ENCODE assay signal across 2 cellular contexts in the genomic region with DNA sequence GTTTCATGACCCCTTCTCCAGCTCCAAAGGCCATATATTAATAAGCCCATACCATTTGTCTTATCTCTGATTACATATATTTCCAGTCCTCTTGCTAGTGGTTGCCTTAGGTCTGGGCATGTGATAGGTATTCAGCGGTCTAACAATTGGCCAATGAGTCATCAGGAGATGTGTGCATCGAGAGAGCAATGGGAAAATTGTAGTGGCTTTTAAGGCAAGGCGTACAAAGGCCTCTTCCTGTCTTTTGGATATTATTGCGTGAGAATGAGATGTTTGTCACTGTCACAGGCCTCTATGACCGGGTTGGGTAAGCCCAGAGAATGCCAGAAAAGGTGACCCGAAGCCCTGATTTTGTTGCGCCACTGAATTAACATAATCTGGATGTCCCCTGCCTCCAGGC.
TF ChIP-seq lines count a peak whose summit lies in the region.

No MANE protein-coding gene starts in this region.

TF ChIP-seq in SK-N-SH, 30 proteins besides CTCF, POLR2A, EP300 and RAD21:
- TF ChIP-seq, protein P1, sequence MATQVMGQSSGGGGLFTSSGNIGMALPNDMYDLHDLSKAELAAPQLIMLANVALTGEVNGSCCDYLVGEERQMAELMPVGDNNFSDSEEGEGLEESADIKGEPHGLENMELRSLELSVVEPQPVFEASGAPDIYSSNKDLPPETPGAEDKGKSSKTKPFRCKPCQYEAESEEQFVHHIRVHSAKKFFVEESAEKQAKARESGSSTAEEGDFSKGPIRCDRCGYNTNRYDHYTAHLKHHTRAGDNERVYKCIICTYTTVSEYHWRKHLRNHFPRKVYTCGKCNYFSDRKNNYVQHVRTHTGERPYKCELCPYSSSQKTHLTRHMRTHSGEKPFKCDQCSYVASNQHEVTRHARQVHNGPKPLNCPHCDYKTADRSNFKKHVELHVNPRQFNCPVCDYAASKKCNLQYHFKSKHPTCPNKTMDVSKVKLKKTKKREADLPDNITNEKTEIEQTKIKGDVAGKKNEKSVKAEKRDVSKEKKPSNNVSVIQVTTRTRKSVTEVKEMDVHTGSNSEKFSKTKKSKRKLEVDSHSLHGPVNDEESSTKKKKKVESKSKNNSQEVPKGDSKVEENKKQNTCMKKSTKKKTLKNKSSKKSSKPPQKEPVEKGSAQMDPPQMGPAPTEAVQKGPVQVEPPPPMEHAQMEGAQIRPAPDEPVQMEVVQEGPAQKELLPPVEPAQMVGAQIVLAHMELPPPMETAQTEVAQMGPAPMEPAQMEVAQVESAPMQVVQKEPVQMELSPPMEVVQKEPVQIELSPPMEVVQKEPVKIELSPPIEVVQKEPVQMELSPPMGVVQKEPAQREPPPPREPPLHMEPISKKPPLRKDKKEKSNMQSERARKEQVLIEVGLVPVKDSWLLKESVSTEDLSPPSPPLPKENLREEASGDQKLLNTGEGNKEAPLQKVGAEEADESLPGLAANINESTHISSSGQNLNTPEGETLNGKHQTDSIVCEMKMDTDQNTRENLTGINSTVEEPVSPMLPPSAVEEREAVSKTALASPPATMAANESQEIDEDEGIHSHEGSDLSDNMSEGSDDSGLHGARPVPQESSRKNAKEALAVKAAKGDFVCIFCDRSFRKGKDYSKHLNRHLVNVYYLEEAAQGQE (IDR thresholded peaks at IDR 0.05; ENCODE audit: low read depth, low read length), result no peak
- TF ChIP-seq NRF1 (IDR thresholded peaks at IDR 0.05; ENCODE audit: low read depth, low read length), result no peak
- no peak for TF ChIP-seq SIN3A (IDR thresholded peaks at IDR 0.05; ENCODE audit: borderline replicate concordance, low read depth, low read length)
- TF ChIP-seq FOSL2 (IDR thresholded peaks at IDR 0.05; ENCODE audit: borderline replicate concordance, low read depth), result peak; percentile 5; the same call in 1 of the 2 replicates

TF ChIP-seq in SK-N-SH treated with all-trans-retinoic acid at 6 μM for 48 hours, 23 proteins besides CTCF, POLR2A, EP300 and RAD21:
- TF ChIP-seq PPARA (CRISPR knock-in tag; IDR thresholded peaks at IDR 0.05; ENCODE audit: borderline replicate concordance) (no peak), CSDC2 (CRISPR knock-in tag; IDR thresholded peaks at IDR 0.05) (no peak), ISL1 (CRISPR knock-in tag; IDR thresholded peaks at IDR 0.05) (no peak)
